Comparison of ENCODE assay signal across 9 cellular contexts in genomic region chr18:52670903-52671302, GRCh38.
DNase-seq lines count a peak whose midpoint lies in the region; ATAC-seq and TF ChIP-seq lines count a peak whose summit lies in the region.
"Had no signal": no experiment of that assay in that cellular context is flagged by ENCODE, and none has a peak within 500 bp of the region (broad histone marks: within the 10 kb centered on the region; RNA-seq: fewer than 3 reads in every experiment).

No MANE protein-coding gene starts in this region.

- H3K9me3 Mint-ChIP-seq in nephron = peaks cover 3% of the 10 kb centered on the region
- H3K9me3 Mint-ChIP-seq in activated naive CD4-positive, alpha-beta T cell treated with anti-CD3 and anti-CD28 coated beads for 36 hours = peaks cover 2% of the 10 kb centered on the region

- H3K27me3 Mint-ChIP-seq in nephron (ENCODE audit: low read depth) = peaks cover 5% of the 10 kb centered on the region
- H3K27me3 Mint-ChIP-seq in activated naive CD4-positive, alpha-beta T cell treated with anti-CD3 and anti-CD28 coated beads for 36 hours (ENCODE audit: low read depth) = no peaks in the 10 kb centered on the region

- DNase-seq in GM04504 (ENCODE audit: low read depth) (peak; percentile 6), NAMALWA (ENCODE audit: low spot score) (peak; percentile 51), amniotic stem cell (lab: John Stamatoyannopoulos, UW) (peak; percentile 31)
- no peak for DNase-seq in activated naive CD4-positive, alpha-beta T cell treated with anti-CD3 and anti-CD28 coated beads for 36 hours
- no peak for DNase-seq in stimulated activated CD4-positive, alpha-beta T cell treated with anti-CD3 and anti-CD28 coated beads, Interleukin-2, amount 100 ng/mL, for 48 hours

- CTCF ChIA-PET in activated naive CD4-positive, alpha-beta T cell treated with anti-CD3 and anti-CD28 coated beads for 36 hours (lab: Charles Lee) = interaction anchor here (0.7 kb wide), 1 partner anchor 45 kb away, joined by 4 read pairs; no protein-coding TSS in a partner anchor

- TF ChIP-seq CTCF in nephron (IDR thresholded peaks at IDR 0.05; ENCODE audit: unreplicated experiment in 3 of 3) = peak; percentile 19 to 50 (median 21)

- ATAC-seq in GM18873 (IDR thresholded peaks at IDR 0.05; ENCODE audit: low FRiP score, unreplicated experiment) (no peak), GM21825 (IDR thresholded peaks at IDR 0.05; ENCODE audit: unreplicated experiment) (no peak)
- ATAC-seq: Panc1 had no signal

- H3K36me3 Mint-ChIP-seq in nephron (ENCODE audit: low read depth) = no peaks in the 10 kb centered on the region
- no peaks in the 10 kb centered on the region for H3K36me3 Mint-ChIP-seq in activated naive CD4-positive, alpha-beta T cell treated with anti-CD3 and anti-CD28 coated beads for 36 hours (ENCODE audit: low read depth)

- no peak overlapping the region for H3K27ac Mint-ChIP-seq in nephron
- no peak overlapping the region for H3K27ac Mint-ChIP-seq in activated naive CD4-positive, alpha-beta T cell treated with anti-CD3 and anti-CD28 coated beads for 36 hours

- intact Hi-C loops in activated naive CD4-positive, alpha-beta T cell treated with anti-CD3 and anti-CD28 coated beads for 36 hours (cut with micrococcal nuclease) = no loop called here

- no peaks in the 10 kb centered on the region for H3K4me1 Mint-ChIP-seq in nephron
- no peaks in the 10 kb centered on the region for H3K4me1 Mint-ChIP-seq in activated naive CD4-positive, alpha-beta T cell treated with anti-CD3 and anti-CD28 coated beads for 36 hours (ENCODE audit: low read depth)

- no peak overlapping the region for H3K4me3 Mint-ChIP-seq in nephron
- H3K4me3 Mint-ChIP-seq in activated naive CD4-positive, alpha-beta T cell treated with anti-CD3 and anti-CD28 coated beads for 36 hours = no peak overlapping the region

Comparison
In these comparisons a context has a peak if more than half of its experiments do, and no peak if none do; other contexts are left out.
1. DNase-seq: peak in GM04504 (single experiment), NAMALWA (single experiment) and amniotic stem cell (single experiment); none in activated naive CD4-positive, alpha-beta T cell treated with anti-CD3 and anti-CD28 coated beads for 36 hours (single experiment) and stimulated activated CD4-positive, alpha-beta T cell treated with anti-CD3 and anti-CD28 coated beads, Interleukin-2, amount 100 ng/mL, for 48 hours (0 of 2).